ENCODE assay signal across 22 cellular contexts in genomic region chr1:29601021-29601420, GRCh38.
"Had no signal": no experiment of that assay in that cellular context is flagged by ENCODE, and none has a peak within 500 bp of the region (broad histone marks: within the 10 kb centered on the region; RNA-seq: fewer than 3 reads in every experiment).

No MANE protein-coding gene starts in this region.

- H3K4me3 ChIP-seq: MG63, SJSA1, SK-N-MC had no signal

- H3K27me3 ChIP-seq: MG63, SJSA1 had no signal

- H3K4me1 ChIP-seq: SJSA1 had no signal

- H3K36me3 ChIP-seq: MG63, SJSA1 had no signal

- H3K9me3 ChIP-seq: MG63, SJSA1 had no signal

- H3K27ac ChIP-seq: SJSA1, SK-N-MC had no signal

- DNase-seq: IMR-90, Karpas-422, KG1, MG63, NCI-H1092, NCI-H1105 treated with DMSO at 0.1 percent for 48 hours, NCI-H1417 treated with DMSO at 0.1 percent for 48 hours, NCI-H187, NCI-H2029, NCI-H2081 treated with DMSO at 0.1 percent for 48 hours, NCI-H2171, NCI-H226, NCI-H446, NCI-H510A, NCI-H524 treated with DMSO at 0.1 percent for 48 hours, NCI-H69, NCI-H774, Right ventricle myocardium superior, RPMI8226, SIG-M5 had no signal
